8 cellular contexts compared by ENCODE assay signal in genomic region chr21:29300547-29301138, GRCh38. TPM values are rescaled to one million over a fixed set of nuclear protein-coding genes. Genes with fewer than 3 reads are reported as not detected.
A peak's percentile ranks its signal among the peaks of the same experiment; 100 is the strongest.
DNase-seq lines count a peak whose midpoint lies in the region; ATAC-seq and FAIRE-seq lines count a peak whose summit lies in the region.

No MANE protein-coding gene starts in this region.

- intact Hi-C loops in activated T-helper 1 cell treated with anti-CD3 and anti-CD28 coated beads, Interleukin-12 subunit alpha, Interleukin-12 subunit beta, Interleukin-2, Interleukin-4 antibody, amounts not matched to agents 30 ng/mL and 10 ng/mL and 1 ng/mL, durations not matched to agents 14 hours and 24 hours and 36 hours (cut with micrococcal nuclease): loop anchor here (1.0 to 10.0 kb wide), 7 partner anchors 48 to 1414 kb away; partner anchors contain the start of genes KRTAP21-3 and LTN1

- peak; percentile 98 for FAIRE-seq in GM19239 (lab: Jason Lieb, UNC)

- peak; percentile 72 for ATAC-seq in HG03159 (IDR thresholded peaks at IDR 0.05; ENCODE audit: unreplicated experiment)

- H3K36me3 Mint-ChIP-seq in activated T-helper 1 cell treated with anti-CD3 and anti-CD28 coated beads, Interleukin-12 subunit alpha, Interleukin-12 subunit beta, Interleukin-2, Interleukin-4 antibody, amounts not matched to agents 30 ng/mL and 10 ng/mL and 1 ng/mL, durations not matched to agents 14 hours and 24 hours and 36 hours (ENCODE audit: low read depth): peaks cover 8% of the 10 kb centered on the region

- peaks cover 47% of the 10 kb centered on the region for H3K4me1 Mint-ChIP-seq in activated T-helper 1 cell treated with anti-CD3 and anti-CD28 coated beads, Interleukin-12 subunit alpha, Interleukin-12 subunit beta, Interleukin-2, Interleukin-4 antibody, amounts not matched to agents 30 ng/mL and 10 ng/mL and 1 ng/mL, durations not matched to agents 14 hours and 24 hours and 36 hours (ENCODE audit: low read depth)

- H3K36me3 ChIP-seq in urinary bladder (ENCODE audit: insufficient read depth): no peaks in the 10 kb centered on the region

- 51% methylated on average over 6 of the region's 6 CpGs for WGBS in urinary bladder

- no peak overlapping the region for H3K27ac ChIP-seq in urinary bladder (ENCODE audit: low read depth)

- peak overlapping the region; percentile 91 for H3K4me3 Mint-ChIP-seq in activated T-helper 1 cell treated with anti-CD3 and anti-CD28 coated beads, Interleukin-12 subunit alpha, Interleukin-12 subunit beta, Interleukin-2, Interleukin-4 antibody, amounts not matched to agents 30 ng/mL and 10 ng/mL and 1 ng/mL, durations not matched to agents 14 hours and 24 hours and 36 hours

- no peaks in the 10 kb centered on the region for H3K9me3 Mint-ChIP-seq in activated T-helper 1 cell treated with anti-CD3 and anti-CD28 coated beads, Interleukin-12 subunit alpha, Interleukin-12 subunit beta, Interleukin-2, Interleukin-4 antibody, amounts not matched to agents 30 ng/mL and 10 ng/mL and 1 ng/mL, durations not matched to agents 14 hours and 24 hours and 36 hours

- H3K4me3 ChIP-seq in urinary bladder (ENCODE audit: low read depth, low read length): peak overlapping the region; percentile 91

- DNase-seq in CD1c-positive myeloid dendritic cell (ENCODE audit: extremely low spot score): peak; percentile 60
- peak; percentile 60 for DNase-seq in GM19239 (ENCODE audit: insufficient read length, low spot score)
- DNase-seq in activated T-helper 1 cell treated with anti-CD3 and anti-CD28 coated beads, Interleukin-12 subunit alpha, Interleukin-12 subunit beta, Interleukin-2, Interleukin-4 antibody, amounts not matched to agents 30 ng/mL and 10 ng/mL and 1 ng/mL, durations not matched to agents 14 hours and 24 hours and 36 hours (ENCODE audit: low spot score): no peak
- peak; percentile 37 for DNase-seq in left kidney (ENCODE audit: low read depth, low spot score)
- DNase-seq in anterior cingulate cortex (lab: John Stamatoyannopoulos, UW): no peak
- DNase-seq in NCI-H2081 (lab: John Stamatoyannopoulos, UW): no peak

- peaks cover 4% of the 10 kb centered on the region for H3K27me3 Mint-ChIP-seq in activated T-helper 1 cell treated with anti-CD3 and anti-CD28 coated beads, Interleukin-12 subunit alpha, Interleukin-12 subunit beta, Interleukin-2, Interleukin-4 antibody, amounts not matched to agents 30 ng/mL and 10 ng/mL and 1 ng/mL, durations not matched to agents 14 hours and 24 hours and 36 hours (ENCODE audit: insufficient read depth)

- peak overlapping the region; percentile 88 for H3K27ac Mint-ChIP-seq in activated T-helper 1 cell treated with anti-CD3 and anti-CD28 coated beads, Interleukin-12 subunit alpha, Interleukin-12 subunit beta, Interleukin-2, Interleukin-4 antibody, amounts not matched to agents 30 ng/mL and 10 ng/mL and 1 ng/mL, durations not matched to agents 14 hours and 24 hours and 36 hours

- H3K4me1 ChIP-seq in urinary bladder (ENCODE audit: insufficient read depth): peaks cover 2% of the 10 kb centered on the region

RNA-seq across cellular contexts. Expression of gene BACH1, which starts 1.9 kb away (rescaled TPM):
- total RNA-seq in activated T-helper 1 cell treated with anti-CD3 and anti-CD28 coated beads, Interleukin-12 subunit alpha, Interleukin-12 subunit beta, Interleukin-2, Interleukin-4 antibody, amounts not matched to agents 30 ng/mL and 10 ng/mL and 1 ng/mL, durations not matched to agents 14 hours and 24 hours and 36 hours: 22.7 and 23.1 TPM in 2 replicates
- 116 TPM for total RNA-seq in urinary bladder
- polyA plus RNA-seq in urinary bladder: 11.5 TPM

Comparison
In these comparisons a context has a peak if more than half of its experiments do, and no peak if none do; other contexts are left out.
1. DNase-seq: peak in CD1c-positive myeloid dendritic cell (single experiment), GM19239 (single experiment) and left kidney (single experiment); none in activated T-helper 1 cell treated with anti-CD3 and anti-CD28 coated beads, Interleukin-12 subunit alpha, Interleukin-12 subunit beta, Interleukin-2, Interleukin-4 antibody, amounts not matched to agents 30 ng/mL and 10 ng/mL and 1 ng/mL, durations not matched to agents 14 hours and 24 hours and 36 hours (single experiment), anterior cingulate cortex (0 of 58) and NCI-H2081 (0 of 2).